ENCODE assay signal across 8 cellular contexts in the genomic region with DNA sequence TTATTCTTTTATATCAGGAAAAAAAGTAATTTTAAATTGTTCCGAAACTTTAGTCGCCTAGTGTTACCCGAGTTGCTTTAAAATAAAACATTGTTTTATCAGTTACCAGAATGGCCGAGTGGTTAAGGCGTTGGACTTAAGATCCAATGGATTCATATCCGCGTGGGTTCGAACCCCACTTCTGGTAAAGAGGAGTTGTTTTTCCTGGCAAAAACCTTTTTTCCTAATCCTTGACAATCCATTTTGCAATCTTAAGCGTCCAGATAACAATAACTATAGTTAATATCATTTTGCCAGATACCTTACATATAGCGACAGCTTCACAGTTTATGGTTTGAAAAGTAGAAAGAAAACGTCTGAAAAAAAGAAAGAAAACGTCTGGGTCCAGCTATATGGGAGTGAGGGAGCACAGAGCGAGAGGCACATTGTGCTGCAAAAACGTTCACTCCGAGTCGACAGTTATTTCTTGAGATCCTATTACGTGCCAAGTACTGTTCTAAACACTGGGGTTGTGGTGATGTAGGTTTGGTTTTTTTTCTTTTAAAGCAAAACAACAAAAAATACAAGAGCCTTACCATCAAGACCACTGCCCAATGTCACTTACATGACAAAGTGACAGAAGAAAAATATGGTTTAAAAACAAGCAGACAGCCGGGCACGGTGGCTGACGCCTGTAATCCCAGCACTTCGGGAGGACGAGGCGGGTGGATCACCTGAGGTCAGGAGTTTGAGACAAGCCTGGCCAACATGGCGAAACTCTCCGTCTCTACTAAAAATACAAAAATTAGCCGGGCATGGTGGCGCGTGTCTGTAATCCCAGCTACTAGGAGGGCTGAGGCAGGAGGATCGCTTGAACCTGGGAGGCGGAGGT. TPM values are rescaled to one million over a fixed set of nuclear protein-coding genes. Genes with fewer than 3 reads are reported as not detected.
DNase-seq lines count a peak whose midpoint lies in the region; ATAC-seq and TF ChIP-seq lines count a peak whose summit lies in the region.

No MANE protein-coding gene starts in this region.

- H3K27ac ChIP-seq in SJSA1 (peak overlapping the region; percentile 75), dorsolateral prefrontal cortex (peak overlapping the region in 54 of 59 donors; percentile 19 to 95 (median 84)), mesodermal cell (ENCODE audit: low read depth, low read length, severe bottlenecking) (peak overlapping the region; percentile 2), upper lobe of right lung (peak overlapping the region; percentile 78)

- H3K4me1 ChIP-seq in SJSA1 (replicated peaks): peaks cover 7% of the 10 kb centered on the region
- peaks cover 8% of the 10 kb centered on the region for H3K4me1 ChIP-seq in mesodermal cell (ENCODE audit: control insufficient read depth, insufficient read depth, low read length, poor library complexity, severe bottlenecking)
- H3K4me1 ChIP-seq in upper lobe of right lung: peaks cover 10% of the 10 kb centered on the region

- H3K27me3 ChIP-seq in SJSA1 (replicated peaks) (no peaks in the 10 kb centered on the region), dorsolateral prefrontal cortex (no peaks in the 10 kb centered on the region), upper lobe of right lung (no peaks in the 10 kb centered on the region)

- no peaks in the 10 kb centered on the region for H3K9me3 ChIP-seq in SJSA1 (replicated peaks)
- no peaks in the 10 kb centered on the region for H3K9me3 ChIP-seq in mesodermal cell (ENCODE audit: control insufficient read depth, low read length)
- H3K9me3 ChIP-seq in upper lobe of right lung: no peaks in the 10 kb centered on the region

- H3K4me3 ChIP-seq in HFF-Myc (replicated peaks; ENCODE audit: low read depth, low read length): peak overlapping the region; percentile 52
- peak overlapping the region; percentile 46 for H3K4me3 ChIP-seq in SJSA1
- peak overlapping the region; percentile 44 to 76 (median 65) for H3K4me3 ChIP-seq in dorsolateral prefrontal cortex
- peak overlapping the region; percentile 60 for H3K4me3 ChIP-seq in mesodermal cell (ENCODE audit: extremely low read depth, insufficient read depth, low read length, poor library complexity, severe bottlenecking)
- peak overlapping the region; percentile 54 for H3K4me3 ChIP-seq in upper lobe of right lung

- 5 to 12% methylated on average over 16 to 20 of the region's 30 CpGs for WGBS in mesodermal cell (ENCODE audit: insufficient coverage in 2 of 2), 2 experiments

- DNase-seq in AG20443 (ENCODE audit: low spot score): peak; percentile 41
- DNase-seq in HFF-Myc (ENCODE audit: extremely low read depth, low read depth): peak; percentile 75
- peak; percentile 81 to 93 for DNase-seq in SJSA1 (ENCODE audit: low read depth in 1 of 2, low spot score in 2 of 2)
- peak in 1 of 10 donors; percentile 41 for DNase-seq in dorsolateral prefrontal cortex
- DNase-seq in upper lobe of right lung: no peak
- no peak for DNase-seq in HPDE6-E6E7 (ENCODE audit: extremely low spot score)

- ATAC-seq in upper lobe of right lung: no peak
- ATAC-seq in GM21390 (IDR thresholded peaks at IDR 0.05; ENCODE audit: unreplicated experiment): no peak

- H3K36me3 ChIP-seq in SJSA1 (no peaks in the 10 kb centered on the region), mesodermal cell (ENCODE audit: control insufficient read depth, insufficient read depth, low read length) (no peaks in the 10 kb centered on the region), upper lobe of right lung (no peaks in the 10 kb centered on the region)

- TF ChIP-seq CTCF in HFF-Myc (IDR thresholded peaks at IDR 0.05; ENCODE audit: low read depth, low read length, missing control alignments) (no peak), dorsolateral prefrontal cortex (IDR thresholded peaks at IDR 0.05 in 54 of 56, conservative IDR thresholded peaks at IDR 0.05 in 2 of 56; ENCODE audit: low read depth in 1 of 56, partially characterized antibody in 56 of 56) (no peak), upper lobe of right lung (IDR thresholded peaks at IDR 0.05) (no peak)

- intact Hi-C loops in dorsolateral prefrontal cortex (cut with DNase I): loop anchor here in 1 of 2 donors (5.0 kb wide), 1 partner anchor 205 kb away; a partner anchor contains a TSS
- intact Hi-C loops in upper lobe of right lung (cut with DNase I): no loop called here

RNA-seq across cellular contexts. Expression of a gene that starts 40.5 kb away (rescaled TPM):
- not detected in 2 replicates for total RNA-seq in SJSA1 (2014; rRNA removed; shearing (Covaris generic))
- total RNA-seq in dorsolateral prefrontal cortex (under 1 TPM in 1 of 120 experiments, not detected in 119; 0.10 TPM), upper lobe of right lung (not detected)
- not detected for polyA plus RNA-seq in mesodermal cell (2013, experiment 1 of 2)
- polyA plus RNA-seq in mesodermal cell (2013, experiment 2 of 2): not detected

RNA-seq across cellular contexts. Expression of a gene that starts 48.5 kb away (rescaled TPM):
- total RNA-seq in SJSA1 (2014; rRNA removed; shearing (Covaris generic)): not detected in 2 replicates
- total RNA-seq in dorsolateral prefrontal cortex (not detected), upper lobe of right lung (not detected)
- not detected for polyA plus RNA-seq in mesodermal cell (2013, experiment 1 of 2)
- not detected for polyA plus RNA-seq in mesodermal cell (2013, experiment 2 of 2)

Comparison
In these comparisons a context has a peak if more than half of its experiments do, and no peak if none do; other contexts are left out.
1. DNase-seq: peak in AG20443 (single experiment), HFF-Myc (single experiment) and SJSA1 (2 of 2); none in upper lobe of right lung (single experiment) and HPDE6-E6E7 (single experiment).
2. H3K27ac ChIP-seq: peak in every context shown above with its lines; median percentile 84 in dorsolateral prefrontal cortex; 78 in upper lobe of right lung; 75 in SJSA1; 2 in mesodermal cell.
3. Peak in every context shown above with its lines, with median percentiles within 50 percentile points of each other: H3K4me3 ChIP-seq.